Comparison of ENCODE assay signal across 26 cellular contexts in the genomic region with DNA sequence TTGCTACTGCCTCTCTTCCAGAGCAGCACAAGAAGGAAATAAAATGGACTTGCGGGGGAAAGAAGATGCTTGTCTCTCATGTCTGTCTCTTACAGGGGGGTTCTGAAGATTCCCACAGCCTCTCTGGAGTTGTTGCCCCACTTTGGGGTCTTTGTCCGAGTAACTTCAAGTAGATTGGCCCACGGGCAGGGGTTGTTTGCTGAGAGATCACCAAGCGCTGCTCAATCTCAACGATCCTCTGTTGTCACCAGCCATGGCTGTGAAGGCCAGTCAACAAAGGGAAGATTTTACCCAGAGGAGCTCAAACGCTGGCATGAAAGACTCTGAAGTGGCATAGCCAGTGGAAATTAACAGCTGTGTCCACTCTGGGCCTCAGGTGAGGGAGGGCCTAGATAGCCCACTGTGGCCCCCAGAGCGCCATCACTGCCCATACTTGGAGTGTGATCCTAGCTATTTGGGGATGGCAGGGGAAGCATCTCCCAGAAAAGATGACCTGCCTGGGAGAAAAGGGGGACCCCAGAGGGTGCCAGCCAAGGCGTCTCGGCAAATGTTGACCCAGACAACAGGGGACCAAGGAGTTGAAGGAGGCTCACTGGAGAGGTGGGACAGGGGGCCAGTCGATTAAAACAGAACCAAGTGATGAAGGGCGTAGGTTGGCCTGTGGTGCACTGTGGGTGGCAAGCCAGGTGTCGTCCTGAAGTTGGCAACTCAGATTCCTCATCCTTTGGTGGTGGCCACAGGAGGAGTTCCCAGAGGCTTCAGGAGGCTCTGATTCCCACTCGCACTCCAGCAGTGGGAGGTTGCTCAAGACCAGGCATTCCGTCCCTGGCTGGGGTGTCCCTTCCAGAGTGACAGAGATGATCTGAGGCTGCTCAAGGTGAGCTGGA. TPM values are rescaled to one million over a fixed set of nuclear protein-coding genes. Genes with fewer than 3 reads are reported as not detected.
A peak's percentile ranks its signal among the peaks of the same experiment; 100 is the strongest.
DNase-seq lines count a peak whose midpoint lies in the region; ATAC-seq, FAIRE-seq and TF ChIP-seq lines count a peak whose summit lies in the region.
"Had no signal": no experiment of that assay in that cellular context is flagged by ENCODE, and none has a peak within 500 bp of the region (broad histone marks: within the 10 kb centered on the region; RNA-seq: fewer than 3 reads in every experiment).

No MANE protein-coding gene starts in this region.

- H4K20me1 ChIP-seq in astrocyte (ENCODE audit: insufficient read depth, low read length), result no peaks in the 10 kb centered on the region
- H4K20me1 ChIP-seq in HepG2 (ENCODE audit: insufficient read depth, low read length), result no peaks in the 10 kb centered on the region
- H4K20me1 ChIP-seq: BLaER1 treated with 17β-estradiol and CSF1 and Interleukin-3, amounts not matched to agents 10 nM and 100 nM had no signal

- H3K4me1 ChIP-seq in astrocyte (ENCODE audit: insufficient read depth, low read length) (no peaks in the 10 kb centered on the region), endodermal cell (ENCODE audit: control insufficient read depth, insufficient read depth, low read length) (peaks cover 9% of the 10 kb centered on the region), HepG2 (ENCODE audit: insufficient read depth, low read length) (peaks cover 61% of the 10 kb centered on the region)
- no peaks in the 10 kb centered on the region for H3K4me1 ChIP-seq in CD8-positive, alpha-beta memory T cell (ENCODE audit: insufficient read depth, low read length)
- H3K4me1 ChIP-seq: A549, BE2C, Caco-2 had no signal

- no peak overlapping the region for H3K4me3 Mint-ChIP-seq in astrocyte (ENCODE audit: unreplicated experiment)
- peak overlapping the region; percentile 5 for H3K4me3 Mint-ChIP-seq in endodermal cell
- H3K4me3 Mint-ChIP-seq in CD8-positive, alpha-beta memory T cell, result no peak overlapping the region
- H3K4me3 Mint-ChIP-seq: CD4-positive, alpha-beta memory T cell had no signal

- H2AFZ ChIP-seq in astrocyte (ENCODE audit: low read depth, low read length) (no peak overlapping the region), HepG2 (ENCODE audit: low read length) (no peak overlapping the region)
- H2AFZ ChIP-seq: GM23248 had no signal

- FAIRE-seq in astrocyte (lab: Jason Lieb, UNC) (no peak), HepG2 (lab: Jason Lieb, UNC) (no peak)
- FAIRE-seq: A549, D721Med, GM12878, GM19239, H1 had no signal

- no peak overlapping the region for H3K27ac ChIP-seq in astrocyte (ENCODE audit: low read depth, low read length)
- H3K27ac ChIP-seq in endodermal cell (ENCODE audit: low read depth, low read length), result no peak overlapping the region
- peak overlapping the region; percentile 36 for H3K27ac ChIP-seq in HepG2 (ENCODE audit: extremely low read length, insufficient read depth, low read length)
- no peak overlapping the region for H3K27ac ChIP-seq in CD8-positive, alpha-beta memory T cell (ENCODE audit: low read depth, low read length)
- H3K27ac ChIP-seq: A549; BLaER1 treated with 17β-estradiol and CSF1 and Interleukin-3, amounts not matched to agents 10 nM and 100 nM; GM23248 had no signal

- no peak for TF ChIP-seq CTCF in astrocyte (IDR thresholded peaks at IDR 0.05; ENCODE audit: insufficient read depth, low read depth, low read length)
- no peak for TF ChIP-seq CTCF in endodermal cell (conservative IDR thresholded peaks at IDR 0.05)
- TF ChIP-seq CTCF in HepG2 (CRISPR knock-in tag; IDR thresholded peaks at IDR 0.05), result no peak

- 87 to 88% methylated on average over 11 to 14 of the region's 14 CpGs for WGBS in endodermal cell (ENCODE audit: insufficient coverage in 1 of 2, insufficient read length in 1 of 2), 2 experiments
- WGBS in HepG2 (ENCODE audit: low lambda C conversion rate), result 92% methylated on average over 13 of the region's 14 CpGs

- POLR2A ChIA-PET in HepG2 (lab: Yijun Ruan, JAX), result interaction anchor here (5.8 to 7.7 kb wide), 2 partner anchors 15 to 27 kb away, joined by 96 to 265 read pairs; a partner anchor contains a TSS
- POLR2A ChIA-PET in CD8-positive, alpha-beta memory T cell (lab: Charles Lee), result no interaction called here

- H3K27ac Mint-ChIP-seq in astrocyte (ENCODE audit: unreplicated experiment) (peak overlapping the region; percentile 26), endodermal cell (no peak overlapping the region)
- no peak overlapping the region for H3K27ac Mint-ChIP-seq in CD8-positive, alpha-beta memory T cell
- H3K27ac Mint-ChIP-seq: CD14-positive monocyte; CD4-positive, alpha-beta memory T cell had no signal

- H3K4me2 ChIP-seq in astrocyte (ENCODE audit: low read length) (no peak overlapping the region), HepG2 (ENCODE audit: low read depth, low read length) (no peak overlapping the region)
- H3K4me2 ChIP-seq: A549; BLaER1 treated with 17β-estradiol and CSF1 and Interleukin-3, amounts not matched to agents 10 nM and 100 nM had no signal

- TF ChIP-seq EP300 in HepG2 (IDR thresholded peaks at IDR 0.05; ENCODE audit: low read depth in 2 of 2, low read length in 2 of 2) (no peak), HepG2 (CRISPR knock-in tag; IDR thresholded peaks at IDR 0.05; ENCODE audit: borderline replicate concordance) (no peak)

- DNase-seq in astrocyte (ENCODE audit: low read depth) (no peak), endodermal cell (peak; percentile 61), HepG2 (ENCODE audit: low spot score) (no peak), globus pallidus (ENCODE audit: low spot score) (no peak), putamen (ENCODE audit: low spot score) (no peak)
- no peak for DNase-seq in CD8-positive, alpha-beta memory T cell
- DNase-seq: 8988T; ACHN; AML-193; BE2C; Caco-2; CD4-positive, alpha-beta memory T cell; DMS 273 treated with DMSO at 0.1 percent for 48 hours; DMS79; EL; GDM1; GM23248; H7; HCEC 1CT had no signal

- BruUV-seq in HepG2 (replicated peaks; lab: Mats Ljungman, UMichigan), result no TSS peak

- H3K27me3 ChIP-seq in astrocyte (ENCODE audit: insufficient read depth, low read length) (peaks cover 2% of the 10 kb centered on the region), endodermal cell (ENCODE audit: control insufficient read depth, insufficient read depth, low read length, poor library complexity, severe bottlenecking) (no peaks in the 10 kb centered on the region), HepG2 (ENCODE audit: control insufficient read depth in 1 of 2, insufficient read depth in 2 of 2, low read length in 2 of 2) (no peaks in the 10 kb centered on the region)
- no peaks in the 10 kb centered on the region for H3K27me3 ChIP-seq in CD8-positive, alpha-beta memory T cell (ENCODE audit: insufficient read depth, low read length, poor library complexity, severe bottlenecking)
- H3K27me3 ChIP-seq: BE2C had no signal

- no peaks in the 10 kb centered on the region for H3K36me3 ChIP-seq in astrocyte (ENCODE audit: insufficient read depth, low read length)
- no peaks in the 10 kb centered on the region for H3K36me3 ChIP-seq in endodermal cell (ENCODE audit: control insufficient read depth, insufficient read depth, low read length)
- peaks cover 0 to 14% of the 10 kb centered on the region in 2 experiments; a peak in 4 of 5 replicates for H3K36me3 ChIP-seq in HepG2 (replicated peaks in 1 of 2; ENCODE audit: control insufficient read depth in 1 of 2, insufficient read depth in 2 of 2, low read length in 2 of 2)
- H3K36me3 ChIP-seq in CD8-positive, alpha-beta memory T cell (ENCODE audit: insufficient read depth, low read length), result no peaks in the 10 kb centered on the region
- H3K36me3 ChIP-seq: BE2C; BLaER1 treated with 17β-estradiol and CSF1 and Interleukin-3, amounts not matched to agents 10 nM and 100 nM had no signal

- H3K4me3 ChIP-seq in astrocyte (ENCODE audit: insufficient read depth, low read depth, low read length), result no peak overlapping the region
- H3K4me3 ChIP-seq in endodermal cell (ENCODE audit: low read length), result no peak overlapping the region
- H3K4me3 ChIP-seq in HepG2 (replicated peaks in 1 of 3; ENCODE audit: insufficient read depth in 1 of 3, low read depth in 2 of 3, low read length in 3 of 3), result no peak overlapping the region
- H3K4me3 ChIP-seq in CD8-positive, alpha-beta memory T cell (ENCODE audit: low read length), result no peak overlapping the region
- H3K4me3 ChIP-seq: A549; BLaER1 treated with 17β-estradiol and CSF1 and Interleukin-3, amounts not matched to agents 10 nM and 100 nM; GM12878; GM23248 had no signal

- H3K36me3 Mint-ChIP-seq in astrocyte (ENCODE audit: low read depth, unreplicated experiment), result no peaks in the 10 kb centered on the region
- H3K36me3 Mint-ChIP-seq in endodermal cell (ENCODE audit: low read depth), result no peaks in the 10 kb centered on the region
- H3K36me3 Mint-ChIP-seq in CD8-positive, alpha-beta memory T cell, result peaks cover 0 to 5% (median 0%) of the 10 kb centered on the region in 3 donors
- H3K36me3 Mint-ChIP-seq: CD14-positive monocyte had no signal

- peaks cover 55% of the 10 kb centered on the region for H3K27me3 Mint-ChIP-seq in astrocyte (ENCODE audit: low read depth, unreplicated experiment)
- H3K27me3 Mint-ChIP-seq in endodermal cell (ENCODE audit: insufficient read depth), result peaks cover 5% of the 10 kb centered on the region
- H3K27me3 Mint-ChIP-seq in CD8-positive, alpha-beta memory T cell, result peaks cover 24 to 80% of the 10 kb centered on the region in 2 donors

- H3K79me2 ChIP-seq in astrocyte (ENCODE audit: insufficient read depth, low read length), result no peaks in the 10 kb centered on the region
- H3K79me2 ChIP-seq in HepG2 (ENCODE audit: insufficient read depth, low read length), result no peaks in the 10 kb centered on the region

- H3K9ac ChIP-seq in astrocyte (ENCODE audit: low read length), result no peak overlapping the region
- no peak overlapping the region for H3K9ac ChIP-seq in endodermal cell (ENCODE audit: extremely low read depth, low read length, poor library complexity, severe bottlenecking)
- no peak overlapping the region for H3K9ac ChIP-seq in HepG2 (ENCODE audit: insufficient read depth, low read depth, low read length)
- H3K9ac ChIP-seq: BLaER1 treated with 17β-estradiol and CSF1 and Interleukin-3, amounts not matched to agents 10 nM and 100 nM; GM23248 had no signal

- CTCF ChIA-PET in HepG2 (lab: Yijun Ruan, JAX; ENCODE audit: low intra/inter-chr PET ratio, low total read pairs), result no interaction called here
- CTCF ChIA-PET in CD8-positive, alpha-beta memory T cell (lab: Charles Lee), result no interaction called here

- no peak for ATAC-seq in HepG2
- ATAC-seq: A549, GM12878 had no signal

- TF ChIP-seq POLR2A in HepG2 (IDR thresholded peaks at IDR 0.05; ENCODE audit: insufficient read depth in 1 of 2, low read depth in 2 of 2, low read length in 2 of 2), result peak in 1 of 2 experiments; percentile 38; a peak in 2 of 4 replicates

- in situ Hi-C loops in HepG2 (cut with HindIII; ENCODE audit: extremely low pct_ligation_motif_present, low pct_unique_long_range_greater_than_20kb), result no loop called here

- H3K4me1 Mint-ChIP-seq in astrocyte (ENCODE audit: low read depth, unreplicated experiment), result peaks cover 6% of the 10 kb centered on the region
- peaks cover 26% of the 10 kb centered on the region for H3K4me1 Mint-ChIP-seq in endodermal cell
- no peaks in the 10 kb centered on the region for H3K4me1 Mint-ChIP-seq in CD8-positive, alpha-beta memory T cell
- H3K4me1 Mint-ChIP-seq: CD14-positive monocyte; CD4-positive, alpha-beta memory T cell had no signal

- intact Hi-C loops in HepG2 (cut with micrococcal nuclease; ENCODE audit: unreplicated experiment), result no loop called here

- TF ChIP-seq RAD21 in HepG2 (CRISPR knock-in tag; IDR thresholded peaks at IDR 0.05), result no peak

- H3K9me3 Mint-ChIP-seq in astrocyte (ENCODE audit: unreplicated experiment) (peaks cover 3% of the 10 kb centered on the region), endodermal cell (no peaks in the 10 kb centered on the region)
- H3K9me3 Mint-ChIP-seq in CD8-positive, alpha-beta memory T cell, result no peaks in the 10 kb centered on the region
- H3K9me3 Mint-ChIP-seq: CD4-positive, alpha-beta memory T cell had no signal

- H3K9me3 ChIP-seq in astrocyte (ENCODE audit: insufficient read depth, low read depth, low read length), result no peaks in the 10 kb centered on the region
- no peaks in the 10 kb centered on the region for H3K9me3 ChIP-seq in endodermal cell (ENCODE audit: control insufficient read depth, low read length)
- H3K9me3 ChIP-seq in HepG2 (ENCODE audit: low read length), result no peaks in the 10 kb centered on the region
- no peaks in the 10 kb centered on the region for H3K9me3 ChIP-seq in CD8-positive, alpha-beta memory T cell (ENCODE audit: low read length)
- H3K9me3 ChIP-seq: A549, BE2C, Caco-2 had no signal

RNA-seq across cellular contexts. Expression of a gene that starts 28.0 kb away (rescaled TPM):
- total RNA-seq in astrocyte, result 6.9 and 13.2 TPM in 2 replicates
- 1 to 10 TPM; 3.9 to 8.4 TPM for total RNA-seq in endodermal cell
- polyA plus RNA-seq in endodermal cell (2013, experiment 1 of 2), result 1.5 TPM
- 0.66 TPM for polyA plus RNA-seq in endodermal cell (2013, experiment 2 of 2)
- total RNA-seq in HepG2 (2016; rRNA removed; fragmentation: Illumina TruSeq; extraction: Trizol), result 24.4 and 42.8 TPM in 2 replicates
- 6.1 and 8.5 TPM in 2 replicates for total RNA-seq in HepG2 (2016; cell fraction: cytosol; rRNA removed; fragmentation: Illumina TruSeq; extraction: Trizol; ENCODE audit: low read depth)
- total RNA-seq in HepG2 (2016; cell fraction: insoluble cytoplasmic fraction; rRNA removed; fragmentation: Illumina TruSeq; extraction: Trizol), result 24.1 and 44.5 TPM in 2 replicates
- total RNA-seq in HepG2 (2016; cell fraction: membrane; rRNA removed; fragmentation: Illumina TruSeq; extraction: Trizol), result 21.2 and 24.0 TPM in 2 replicates
- total RNA-seq in HepG2 (2016; cell fraction: nucleus; rRNA removed; fragmentation: Illumina TruSeq; extraction: Trizol), result 74.8 and 81.7 TPM in 2 replicates
- polyA plus RNA-seq in HepG2 (2011; rRNA removed), result 310 and 460 TPM in 2 replicates
- polyA plus RNA-seq in HepG2 (2011; cell fraction: cytosol; rRNA removed), result 141 and 152 TPM in 2 replicates
- 496 and 544 TPM in 2 replicates for polyA plus RNA-seq in HepG2 (2011; cell fraction: nucleus; rRNA removed)
- 253 and 287 TPM in 2 replicates for polyA plus RNA-seq in HepG2 (2012)
- polyA plus RNA-seq in HepG2 (2016; cell fraction: cytosol; fragmentation: Illumina TruSeq; extraction: Trizol; ENCODE audit: low read depth), result 11.4 and 13.1 TPM in 2 replicates
- polyA plus RNA-seq in HepG2 (2016; cell fraction: insoluble cytoplasmic fraction; fragmentation: Illumina TruSeq; extraction: Trizol; ENCODE audit: low read depth), result 42.4 and 50.4 TPM in 2 replicates
- 28.2 and 31.8 TPM in 2 replicates for polyA plus RNA-seq in HepG2 (2016; cell fraction: membrane; fragmentation: Illumina TruSeq; extraction: Trizol; ENCODE audit: low read depth)
- polyA plus RNA-seq in HepG2 (2016; cell fraction: nucleus; fragmentation: Illumina TruSeq; extraction: Trizol; ENCODE audit: insufficient read depth, low read depth), result 169 and 186 TPM in 2 replicates
- polyA minus RNA-seq in HepG2 (2011; rRNA and poly(A)+ RNA removed; ENCODE audit: low replicate concordance), result 0.40 and 2,799 TPM in 2 replicates
- 352 and 410 TPM in 2 replicates for polyA minus RNA-seq in HepG2 (2011; cell fraction: cytosol; rRNA and poly(A)+ RNA removed)
- 342 and 399 TPM in 2 replicates for polyA minus RNA-seq in HepG2 (2011; cell fraction: nucleus; rRNA and poly(A)+ RNA removed)
- total RNA-seq in CD8-positive, alpha-beta memory T cell, result not detected
- polyA plus RNA-seq in CD8-positive, alpha-beta memory T cell, result not detected
- total RNA-seq: CD4-positive, alpha-beta memory T cell; GM23248 had no signal
- polyA plus RNA-seq: CD14-positive monocyte; CD4-positive, alpha-beta memory T cell; GM12878; GM23248 had no signal

RNA-seq across cellular contexts. Expression of a gene that starts 33.6 kb away (rescaled TPM):
- total RNA-seq in astrocyte (3.1 and 4.1 TPM in 2 replicates), endodermal cell (1 to 10 TPM; 2.7 to 3.0 TPM), HepG2 (2016; rRNA removed; fragmentation: Illumina TruSeq; extraction: Trizol) (3.6 and 4.1 TPM in 2 replicates)
- polyA plus RNA-seq in endodermal cell (2013, experiment 1 of 2), result 5.2 TPM
- 4.6 TPM for polyA plus RNA-seq in endodermal cell (2013, experiment 2 of 2)
- 2.2 and 2.4 TPM in 2 replicates for total RNA-seq in HepG2 (2016; cell fraction: cytosol; rRNA removed; fragmentation: Illumina TruSeq; extraction: Trizol; ENCODE audit: low read depth)
- 3.2 and 4.7 TPM in 2 replicates for total RNA-seq in HepG2 (2016; cell fraction: insoluble cytoplasmic fraction; rRNA removed; fragmentation: Illumina TruSeq; extraction: Trizol)
- total RNA-seq in HepG2 (2016; cell fraction: membrane; rRNA removed; fragmentation: Illumina TruSeq; extraction: Trizol), result 6.2 and 6.9 TPM in 2 replicates
- 3.8 and 4.0 TPM in 2 replicates for total RNA-seq in HepG2 (2016; cell fraction: nucleus; rRNA removed; fragmentation: Illumina TruSeq; extraction: Trizol)
- polyA plus RNA-seq in HepG2 (2011; rRNA removed), result 8.7 and 10.1 TPM in 2 replicates
- 10.2 and 10.7 TPM in 2 replicates for polyA plus RNA-seq in HepG2 (2011; cell fraction: cytosol; rRNA removed)
- 9.3 and 9.9 TPM in 2 replicates for polyA plus RNA-seq in HepG2 (2011; cell fraction: nucleus; rRNA removed)
- 12.3 and 32.8 TPM in 2 replicates for polyA plus RNA-seq in HepG2 (2012)
- polyA plus RNA-seq in HepG2 (2016; cell fraction: cytosol; fragmentation: Illumina TruSeq; extraction: Trizol; ENCODE audit: low read depth), result 7.2 and 9.4 TPM in 2 replicates
- 13.1 and 13.3 TPM in 2 replicates for polyA plus RNA-seq in HepG2 (2016; cell fraction: insoluble cytoplasmic fraction; fragmentation: Illumina TruSeq; extraction: Trizol; ENCODE audit: low read depth)
- 15.0 and 15.5 TPM in 2 replicates for polyA plus RNA-seq in HepG2 (2016; cell fraction: membrane; fragmentation: Illumina TruSeq; extraction: Trizol; ENCODE audit: low read depth)
- 9.5 and 9.7 TPM in 2 replicates for polyA plus RNA-seq in HepG2 (2016; cell fraction: nucleus; fragmentation: Illumina TruSeq; extraction: Trizol; ENCODE audit: insufficient read depth, low read depth)
- polyA minus RNA-seq in HepG2 (2011; rRNA and poly(A)+ RNA removed; ENCODE audit: low replicate concordance), result 1.0 and 10.4 TPM in 2 replicates
- polyA minus RNA-seq in HepG2 (2011; cell fraction: cytosol; rRNA and poly(A)+ RNA removed), result 6.8 and 7.9 TPM in 2 replicates
- polyA minus RNA-seq in HepG2 (2011; cell fraction: nucleus; rRNA and poly(A)+ RNA removed), result 11.7 and 13.4 TPM in 2 replicates
- total RNA-seq in CD8-positive, alpha-beta memory T cell, result 1 to 10 TPM; 2.0 to 2.1 TPM
- polyA plus RNA-seq in CD8-positive, alpha-beta memory T cell, result 4.7 TPM

RNA-seq across cellular contexts. Expression of a gene that starts 33.7 kb away (rescaled TPM):
- total RNA-seq in astrocyte (21.0 and 22.8 TPM in 2 replicates), endodermal cell (10 to 100 TPM; 12.8 to 16.6 TPM), HepG2 (2016; rRNA removed; fragmentation: Illumina TruSeq; extraction: Trizol) (20.9 and 25.0 TPM in 2 replicates)
- polyA plus RNA-seq in endodermal cell (2013, experiment 1 of 2), result 25.6 TPM
- 22.8 TPM for polyA plus RNA-seq in endodermal cell (2013, experiment 2 of 2)
- total RNA-seq in HepG2 (2016; cell fraction: cytosol; rRNA removed; fragmentation: Illumina TruSeq; extraction: Trizol; ENCODE audit: low read depth), result 15.0 and 15.3 TPM in 2 replicates
- 21.7 and 30.3 TPM in 2 replicates for total RNA-seq in HepG2 (2016; cell fraction: insoluble cytoplasmic fraction; rRNA removed; fragmentation: Illumina TruSeq; extraction: Trizol)
- 13.3 and 13.7 TPM in 2 replicates for total RNA-seq in HepG2 (2016; cell fraction: membrane; rRNA removed; fragmentation: Illumina TruSeq; extraction: Trizol)
- total RNA-seq in HepG2 (2016; cell fraction: nucleus; rRNA removed; fragmentation: Illumina TruSeq; extraction: Trizol), result 13.4 and 18.3 TPM in 2 replicates
- 14.2 and 19.0 TPM in 2 replicates for polyA plus RNA-seq in HepG2 (2011; rRNA removed)
- 5.0 and 8.9 TPM in 2 replicates for polyA plus RNA-seq in HepG2 (2011; cell fraction: cytosol; rRNA removed)
- 4.0 and 7.0 TPM in 2 replicates for polyA plus RNA-seq in HepG2 (2011; cell fraction: nucleus; rRNA removed)
- 12.4 and 13.1 TPM in 2 replicates for polyA plus RNA-seq in HepG2 (2012)
- polyA plus RNA-seq in HepG2 (2016; cell fraction: cytosol; fragmentation: Illumina TruSeq; extraction: Trizol; ENCODE audit: low read depth), result 7.9 and 10.0 TPM in 2 replicates
- 27.3 and 32.8 TPM in 2 replicates for polyA plus RNA-seq in HepG2 (2016; cell fraction: insoluble cytoplasmic fraction; fragmentation: Illumina TruSeq; extraction: Trizol; ENCODE audit: low read depth)
- polyA plus RNA-seq in HepG2 (2016; cell fraction: membrane; fragmentation: Illumina TruSeq; extraction: Trizol; ENCODE audit: low read depth), result 9.6 and 13.7 TPM in 2 replicates
- polyA plus RNA-seq in HepG2 (2016; cell fraction: nucleus; fragmentation: Illumina TruSeq; extraction: Trizol; ENCODE audit: insufficient read depth, low read depth), result 20.1 and 21.9 TPM in 2 replicates
- 1.9 and 7.5 TPM in 2 replicates for polyA minus RNA-seq in HepG2 (2011; rRNA and poly(A)+ RNA removed; ENCODE audit: low replicate concordance)
- polyA minus RNA-seq in HepG2 (2011; cell fraction: cytosol; rRNA and poly(A)+ RNA removed), result 2.8 and 3.5 TPM in 2 replicates
- 21.2 and 22.8 TPM in 2 replicates for polyA minus RNA-seq in HepG2 (2011; cell fraction: nucleus; rRNA and poly(A)+ RNA removed)
- total RNA-seq in CD8-positive, alpha-beta memory T cell, result 10 to 100 TPM; 24.8 to 29.5 TPM
- 36.5 TPM for polyA plus RNA-seq in CD8-positive, alpha-beta memory T cell

RNA-seq across cellular contexts. Expression of a gene that starts 44.3 kb away (rescaled TPM):
- 141 and 158 TPM in 2 replicates for total RNA-seq in astrocyte
- total RNA-seq in endodermal cell, result 100 to 1,000 TPM; 135 to 151 TPM
- 175 TPM for polyA plus RNA-seq in endodermal cell (2013, experiment 1 of 2)
- polyA plus RNA-seq in endodermal cell (2013, experiment 2 of 2), result 166 TPM
- total RNA-seq in HepG2 (2016; rRNA removed; fragmentation: Illumina TruSeq; extraction: Trizol), result 266 and 359 TPM in 2 replicates
- total RNA-seq in HepG2 (2016; cell fraction: cytosol; rRNA removed; fragmentation: Illumina TruSeq; extraction: Trizol; ENCODE audit: low read depth), result 93.1 and 113 TPM in 2 replicates
- 255 and 373 TPM in 2 replicates for total RNA-seq in HepG2 (2016; cell fraction: insoluble cytoplasmic fraction; rRNA removed; fragmentation: Illumina TruSeq; extraction: Trizol)
- 138 and 151 TPM in 2 replicates for total RNA-seq in HepG2 (2016; cell fraction: membrane; rRNA removed; fragmentation: Illumina TruSeq; extraction: Trizol)
- total RNA-seq in HepG2 (2016; cell fraction: nucleus; rRNA removed; fragmentation: Illumina TruSeq; extraction: Trizol), result 76.2 and 83.8 TPM in 2 replicates
- 147 and 188 TPM in 2 replicates for polyA plus RNA-seq in HepG2 (2011; rRNA removed)
- polyA plus RNA-seq in HepG2 (2011; cell fraction: cytosol; rRNA removed), result 236 and 276 TPM in 2 replicates
- polyA plus RNA-seq in HepG2 (2011; cell fraction: nucleus; rRNA removed), result 40.2 and 44.6 TPM in 2 replicates
- polyA plus RNA-seq in HepG2 (2012), result 97.0 and 122 TPM in 2 replicates
- 101 and 125 TPM in 2 replicates for polyA plus RNA-seq in HepG2 (2016; cell fraction: cytosol; fragmentation: Illumina TruSeq; extraction: Trizol; ENCODE audit: low read depth)
- polyA plus RNA-seq in HepG2 (2016; cell fraction: insoluble cytoplasmic fraction; fragmentation: Illumina TruSeq; extraction: Trizol; ENCODE audit: low read depth), result 322 and 359 TPM in 2 replicates
- 105 and 119 TPM in 2 replicates for polyA plus RNA-seq in HepG2 (2016; cell fraction: membrane; fragmentation: Illumina TruSeq; extraction: Trizol; ENCODE audit: low read depth)
- 146 and 155 TPM in 2 replicates for polyA plus RNA-seq in HepG2 (2016; cell fraction: nucleus; fragmentation: Illumina TruSeq; extraction: Trizol; ENCODE audit: insufficient read depth, low read depth)
- polyA minus RNA-seq in HepG2 (2011; rRNA and poly(A)+ RNA removed; ENCODE audit: low replicate concordance), result 30.3 and 88.3 TPM in 2 replicates
- 40.0 and 52.4 TPM in 2 replicates for polyA minus RNA-seq in HepG2 (2011; cell fraction: cytosol; rRNA and poly(A)+ RNA removed)
- polyA minus RNA-seq in HepG2 (2011; cell fraction: nucleus; rRNA and poly(A)+ RNA removed), result 10.8 and 14.4 TPM in 2 replicates
- total RNA-seq in CD8-positive, alpha-beta memory T cell, result 100 to 1,000 TPM; 105 to 110 TPM
- polyA plus RNA-seq in CD8-positive, alpha-beta memory T cell, result 98.0 TPM

RNA-seq across cellular contexts. Expression of a gene that starts 44.6 kb away (rescaled TPM):
- total RNA-seq in astrocyte (23.3 and 25.4 TPM in 2 replicates), endodermal cell (10 to 100 TPM; 37.2 to 50.1 TPM), HepG2 (2016; rRNA removed; fragmentation: Illumina TruSeq; extraction: Trizol) (9.1 and 10.7 TPM in 2 replicates)
- polyA plus RNA-seq in endodermal cell (2013, experiment 1 of 2), result 23.3 TPM
- 24.5 TPM for polyA plus RNA-seq in endodermal cell (2013, experiment 2 of 2)
- 10.1 and 10.8 TPM in 2 replicates for total RNA-seq in HepG2 (2016; cell fraction: cytosol; rRNA removed; fragmentation: Illumina TruSeq; extraction: Trizol; ENCODE audit: low read depth)
- 8.7 and 9.2 TPM in 2 replicates for total RNA-seq in HepG2 (2016; cell fraction: insoluble cytoplasmic fraction; rRNA removed; fragmentation: Illumina TruSeq; extraction: Trizol)
- 8.4 and 8.8 TPM in 2 replicates for total RNA-seq in HepG2 (2016; cell fraction: membrane; rRNA removed; fragmentation: Illumina TruSeq; extraction: Trizol)
- total RNA-seq in HepG2 (2016; cell fraction: nucleus; rRNA removed; fragmentation: Illumina TruSeq; extraction: Trizol), result 13.9 and 14.9 TPM in 2 replicates
- polyA plus RNA-seq in HepG2 (2011; rRNA removed), result 4.6 and 5.2 TPM in 2 replicates
- polyA plus RNA-seq in HepG2 (2011; cell fraction: cytosol; rRNA removed), result 1.5 and 2.1 TPM in 2 replicates
- polyA plus RNA-seq in HepG2 (2011; cell fraction: nucleus; rRNA removed), result 9.1 and 10.2 TPM in 2 replicates
- polyA plus RNA-seq in HepG2 (2012), result 3.9 and 4.2 TPM in 2 replicates
- polyA plus RNA-seq in HepG2 (2016; cell fraction: cytosol; fragmentation: Illumina TruSeq; extraction: Trizol; ENCODE audit: low read depth), result 0.69 and 0.77 TPM in 2 replicates
- polyA plus RNA-seq in HepG2 (2016; cell fraction: insoluble cytoplasmic fraction; fragmentation: Illumina TruSeq; extraction: Trizol; ENCODE audit: low read depth), result 8.6 and 8.9 TPM in 2 replicates
- 2.1 and 3.3 TPM in 2 replicates for polyA plus RNA-seq in HepG2 (2016; cell fraction: membrane; fragmentation: Illumina TruSeq; extraction: Trizol; ENCODE audit: low read depth)
- 16.8 and 22.4 TPM in 2 replicates for polyA plus RNA-seq in HepG2 (2016; cell fraction: nucleus; fragmentation: Illumina TruSeq; extraction: Trizol; ENCODE audit: insufficient read depth, low read depth)
- 2.2 and 12.2 TPM in 2 replicates for polyA minus RNA-seq in HepG2 (2011; rRNA and poly(A)+ RNA removed; ENCODE audit: low replicate concordance)
- polyA minus RNA-seq in HepG2 (2011; cell fraction: cytosol; rRNA and poly(A)+ RNA removed), result 2.5 and 3.3 TPM in 2 replicates
- 21.6 and 23.2 TPM in 2 replicates for polyA minus RNA-seq in HepG2 (2011; cell fraction: nucleus; rRNA and poly(A)+ RNA removed)
- total RNA-seq in CD8-positive, alpha-beta memory T cell, result 10 to 100 TPM; 18.6 to 20.8 TPM
- polyA plus RNA-seq in CD8-positive, alpha-beta memory T cell, result 1.8 TPM
